In genomic region chr5:159921721-159922120, GRCh38 we compare ENCODE assay signal across 26 cellular contexts. TPM values are rescaled to one million over a fixed set of nuclear protein-coding genes. Genes with fewer than 3 reads are reported as not detected.
A peak's percentile ranks its signal among the peaks of the same experiment; 100 is the strongest.
DNase-seq lines count a peak whose midpoint lies in the region; ATAC-seq and TF ChIP-seq lines count a peak whose summit lies in the region.
"Had no signal": no experiment of that assay in that cellular context is flagged by ENCODE, and none has a peak within 500 bp of the region (broad histone marks: within the 10 kb centered on the region; RNA-seq: fewer than 3 reads in every experiment).

No MANE protein-coding gene starts in this region.

- H3K36me3 Mint-ChIP-seq in GM23338 (ENCODE audit: low read depth): no peaks in the 10 kb centered on the region
- H3K36me3 Mint-ChIP-seq in activated T-helper 17 cell treated with anti-CD3 and anti-CD28 coated beads, Interleukin-2, amount 50 U/mL, for 72 hours (ENCODE audit: low read depth): no peaks in the 10 kb centered on the region
- H3K36me3 Mint-ChIP-seq: CD4-positive, alpha-beta memory T cell; CD4-positive, CD25-positive, alpha-beta regulatory T cell; CD8-positive, alpha-beta memory T cell had no signal

- POLR2A ChIA-PET in PC-9 (lab: Charles Lee; ENCODE audit: unreplicated experiment): no interaction called here

- no peak overlapping the region for H3K27ac Mint-ChIP-seq in GM23338
- H3K27ac Mint-ChIP-seq in activated T-helper 17 cell treated with anti-CD3 and anti-CD28 coated beads, Interleukin-2, amount 50 U/mL, for 72 hours: no peak overlapping the region
- H3K27ac Mint-ChIP-seq: CD14-positive monocyte; CD4-positive, alpha-beta memory T cell; CD8-positive, alpha-beta memory T cell had no signal

- CTCF ChIA-PET in PC-9 (lab: Charles Lee): no interaction called here

- H3K4me2 ChIP-seq in GM23338: no peak overlapping the region
- peak overlapping the region; percentile 97; the same call in 1 of the 2 replicates for H3K4me2 ChIP-seq in PC-9
- H3K4me2 ChIP-seq: BLaER1 had no signal

- H3K4me3 ChIP-seq in GM23338 (no peak overlapping the region), PC-9 (no peak overlapping the region)
- H3K4me3 ChIP-seq: BLaER1, GM12878 had no signal

- no TSS peak for BruUV-seq in PC-9 (replicated peaks; lab: Mats Ljungman, UMichigan)

- no peak overlapping the region for H3K27ac ChIP-seq in GM23338 (ENCODE audit: low read depth)
- H3K27ac ChIP-seq in PC-9: no peak overlapping the region
- H3K27ac ChIP-seq: BLaER1 had no signal

- no peak for TF ChIP-seq CTCF in GM23338 (conservative IDR thresholded peaks at IDR 0.05; ENCODE audit: low read depth in 2 of 2)
- TF ChIP-seq CTCF in PC-9 (conservative IDR thresholded peaks at IDR 0.05): no peak

- H3K4me3 Mint-ChIP-seq in GM23338: no peak overlapping the region
- H3K4me3 Mint-ChIP-seq in activated T-helper 17 cell treated with anti-CD3 and anti-CD28 coated beads, Interleukin-2, amount 50 U/mL, for 72 hours: no peak overlapping the region
- H3K4me3 Mint-ChIP-seq: CD14-positive monocyte; CD4-positive, alpha-beta memory T cell; CD4-positive, CD25-positive, alpha-beta regulatory T cell; CD8-positive, alpha-beta memory T cell had no signal

- H3K9me2 ChIP-seq in GM23338 (ENCODE audit: insufficient read depth) (no peaks in the 10 kb centered on the region), PC-9 (ENCODE audit: insufficient read depth) (no peaks in the 10 kb centered on the region)

- no peaks in the 10 kb centered on the region for H3K9me3 ChIP-seq in PC-9 (ENCODE audit: insufficient read depth, low read depth)
- H3K9me3 ChIP-seq: BE2C, BLaER1 had no signal

- DNase-seq in GM23338 (ENCODE audit: low spot score) (no peak), HCEC 1CT (peak; percentile 42), PC-9 (no peak), iris pigment epithelial cell (ENCODE audit: low read depth) (peak; percentile 48), NCI-H69 (lab: John Stamatoyannopoulos, UW) (no peak)
- DNase-seq: 8988T; ACHN; BE2C; CD4-positive, alpha-beta memory T cell; CD4-positive, CD25-positive, alpha-beta regulatory T cell; CD8-positive, alpha-beta memory T cell; COR-L47; DMS 273 treated with DMSO at 0.1 percent for 48 hours; DMS153; DMS53; DMS79; DND-41; EL; GDM1 had no signal

- intact Hi-C loops in PC-9 (cut with micrococcal nuclease; ENCODE audit: unreplicated experiment): no loop called here

- peaks cover 9% of the 10 kb centered on the region for H3K27me3 Mint-ChIP-seq in GM23338 (ENCODE audit: insufficient read depth, low read depth, poor library complexity)
- H3K27me3 Mint-ChIP-seq in activated T-helper 17 cell treated with anti-CD3 and anti-CD28 coated beads, Interleukin-2, amount 50 U/mL, for 72 hours: peaks cover 39% of the 10 kb centered on the region

- H3K4me1 ChIP-seq in GM23338 (ENCODE audit: insufficient read depth): no peaks in the 10 kb centered on the region
- H3K4me1 ChIP-seq in PC-9 (replicated peaks; ENCODE audit: insufficient read depth): peaks cover 47% of the 10 kb centered on the region
- H3K4me1 ChIP-seq: BE2C, BLaER1 had no signal

- H3K36me3 ChIP-seq in GM23338 (ENCODE audit: insufficient read depth) (no peaks in the 10 kb centered on the region), PC-9 (ENCODE audit: low read depth) (no peaks in the 10 kb centered on the region)
- H3K36me3 ChIP-seq: BE2C, BLaER1 had no signal

- ATAC-seq in GM23338 (no peak), GM18873 (IDR thresholded peaks at IDR 0.05; ENCODE audit: low FRiP score, unreplicated experiment) (no peak), GM19452 (IDR thresholded peaks at IDR 0.05; ENCODE audit: unreplicated experiment) (no peak)
- ATAC-seq in activated T-helper 17 cell treated with anti-CD3 and anti-CD28 coated beads, Interleukin-2, amount 50 U/mL, for 72 hours (replicated peaks): no peak
- ATAC-seq: GM12878 had no signal

- H3K4me1 Mint-ChIP-seq in GM23338: no peaks in the 10 kb centered on the region
- peaks cover 5% of the 10 kb centered on the region for H3K4me1 Mint-ChIP-seq in activated T-helper 17 cell treated with anti-CD3 and anti-CD28 coated beads, Interleukin-2, amount 50 U/mL, for 72 hours

- H3K79me2 ChIP-seq in GM23338 (replicated peaks; ENCODE audit: insufficient read depth) (no peaks in the 10 kb centered on the region), PC-9 (ENCODE audit: low read depth) (peaks cover 61% of the 10 kb centered on the region)

- H4K20me1 ChIP-seq in GM23338 (replicated peaks; ENCODE audit: insufficient read depth): no peaks in the 10 kb centered on the region
- H4K20me1 ChIP-seq in PC-9 (ENCODE audit: insufficient read depth): 0 out of 2 replicates have a peak, but pooled peaks cover 5% of the 10 kb centered on the region
- H4K20me1 ChIP-seq: BLaER1 had no signal

- H3F3A ChIP-seq in GM23338 (replicated peaks; ENCODE audit: low read depth) (no peaks in the 10 kb centered on the region), PC-9 (ENCODE audit: insufficient read depth, low read depth) (no peaks in the 10 kb centered on the region)

- H2AFZ ChIP-seq in GM23338 (peak overlapping the region; percentile 84), PC-9 (no peak overlapping the region)

- H3K27me3 ChIP-seq in GM23338 (ENCODE audit: insufficient read depth) (peaks cover 20% of the 10 kb centered on the region), PC-9 (ENCODE audit: insufficient read depth, low read depth) (no peaks in the 10 kb centered on the region)

- no peaks in the 10 kb centered on the region for H3K9me3 Mint-ChIP-seq in GM23338
- H3K9me3 Mint-ChIP-seq in activated T-helper 17 cell treated with anti-CD3 and anti-CD28 coated beads, Interleukin-2, amount 50 U/mL, for 72 hours: no peaks in the 10 kb centered on the region
- H3K9me3 Mint-ChIP-seq: CD4-positive, CD25-positive, alpha-beta regulatory T cell; CD8-positive, alpha-beta memory T cell had no signal

TF ChIP-seq in GM23338, 12 proteins besides CTCF, POLR2A, EP300 and RAD21 (continues in another document):
- TF ChIP-seq EZH2phosphoT487 (IDR thresholded peaks at IDR 0.05; ENCODE audit: unreplicated experiment) (no peak), ZNF114 (CRISPR knock-in tag; IDR thresholded peaks at IDR 0.05) (no peak), POLR2AphosphoS5 (IDR thresholded peaks at IDR 0.05; ENCODE audit: low read depth) (no peak), ETS1 (IDR thresholded peaks at IDR 0.05) (no peak), CREB1 (CRISPR knock-in tag; IDR thresholded peaks at IDR 0.05; ENCODE audit: low read depth) (no peak), EZH2 (IDR thresholded peaks at IDR 0.05; ENCODE audit: low read depth, unreplicated experiment) (no peak), JUNB (IDR thresholded peaks at IDR 0.05; ENCODE audit: unreplicated experiment) (no peak)

RNA-seq across cellular contexts. Expression of gene ADRA1B, which starts 5.4 kb away (rescaled TPM):
- total RNA-seq in GM23338 (2014; rRNA removed; shearing (Covaris generic)): not detected in 2 replicates
- not detected in 2 replicates for polyA plus RNA-seq in GM23338 (2016; fragmentation: Nextera tagmentation; extraction: Ambion mirVana)
- 4.6 and 6.0 TPM in 2 replicates for total RNA-seq in PC-9 (2021)
- total RNA-seq in activated T-helper 17 cell treated with anti-CD3 and anti-CD28 coated beads, Interleukin-2, amount 50 U/mL, for 72 hours: not detected
- total RNA-seq: A673; CD4-positive, alpha-beta memory T cell; CD4-positive, CD25-positive, alpha-beta regulatory T cell; CD8-positive, alpha-beta memory T cell; GM12878 had no signal
- polyA plus RNA-seq: CD14-positive monocyte; CD4-positive, alpha-beta memory T cell; CD4-positive, CD25-positive, alpha-beta regulatory T cell; CD8-positive, alpha-beta memory T cell had no signal

Comparison
In these comparisons a context has a peak if more than half of its experiments do, and no peak if none do; other contexts are left out.
1. DNase-seq: peak in HCEC 1CT (single experiment) and iris pigment epithelial cell (single experiment); none in GM23338 (single experiment), PC-9 (0 of 2) and NCI-H69 (single experiment).